1 cellular context compared by ENCODE assay signal in genomic region chr9:2987679-2988078, GRCh38.
TF ChIP-seq lines count a peak whose summit lies in the region.

No MANE protein-coding gene starts in this region.

TF ChIP-seq in IMR-90, 13 proteins besides CTCF, POLR2A, EP300 and RAD21 (continued from another document):
- TF ChIP-seq ELK1 (IDR thresholded peaks at IDR 0.05; ENCODE audit: borderline replicate concordance, low read depth, low read length) (no peak), NFE2L2 (IDR thresholded peaks at IDR 0.05; ENCODE audit: low read depth, low read length) (no peak), MAFK (IDR thresholded peaks at IDR 0.05; ENCODE audit: low read depth, low read length) (no peak), SMC3 (IDR thresholded peaks at IDR 0.05; ENCODE audit: low read depth, low read length) (no peak), USF2 (IDR thresholded peaks at IDR 0.05; ENCODE audit: low read depth, low read length) (no peak)
